1 cellular context compared by ENCODE assay signal in the genomic region with DNA sequence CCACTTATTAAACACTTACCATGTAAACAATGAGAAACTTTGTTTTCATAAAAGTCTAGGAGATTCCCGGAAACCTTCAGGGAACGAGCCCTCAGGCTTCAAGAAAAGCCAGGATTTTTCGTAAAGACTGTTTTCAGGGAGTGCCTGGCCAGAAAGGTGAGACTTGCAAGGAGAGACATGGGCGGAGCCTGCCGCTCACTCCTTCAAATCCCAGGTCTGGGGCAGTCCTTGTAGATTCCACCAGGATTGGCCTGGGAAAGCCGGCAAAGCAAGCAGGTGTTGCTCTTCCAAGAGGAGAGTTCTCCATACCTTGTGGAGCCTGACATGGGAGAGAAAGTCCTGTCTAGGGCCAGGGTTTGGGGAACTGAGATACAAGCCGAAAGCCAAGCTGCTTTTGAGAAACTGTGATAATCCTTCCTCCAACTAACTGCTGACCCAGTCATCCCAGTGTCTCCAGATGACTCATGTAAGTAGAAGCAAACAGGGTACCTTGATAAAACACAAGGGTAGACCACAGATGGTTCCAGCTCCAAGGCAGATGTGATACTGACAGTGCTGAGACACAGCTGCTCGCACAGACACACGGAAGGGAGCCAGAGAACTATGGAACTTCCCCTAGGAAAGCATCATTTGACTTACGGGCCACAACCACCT.
TF ChIP-seq lines count a peak whose summit lies in the region.

No MANE protein-coding gene starts in this region.

TF ChIP-seq in GM12878, 131 proteins besides CTCF, POLR2A, EP300 and RAD21 (continued from another document):
- TF ChIP-seq, protein P1, sequence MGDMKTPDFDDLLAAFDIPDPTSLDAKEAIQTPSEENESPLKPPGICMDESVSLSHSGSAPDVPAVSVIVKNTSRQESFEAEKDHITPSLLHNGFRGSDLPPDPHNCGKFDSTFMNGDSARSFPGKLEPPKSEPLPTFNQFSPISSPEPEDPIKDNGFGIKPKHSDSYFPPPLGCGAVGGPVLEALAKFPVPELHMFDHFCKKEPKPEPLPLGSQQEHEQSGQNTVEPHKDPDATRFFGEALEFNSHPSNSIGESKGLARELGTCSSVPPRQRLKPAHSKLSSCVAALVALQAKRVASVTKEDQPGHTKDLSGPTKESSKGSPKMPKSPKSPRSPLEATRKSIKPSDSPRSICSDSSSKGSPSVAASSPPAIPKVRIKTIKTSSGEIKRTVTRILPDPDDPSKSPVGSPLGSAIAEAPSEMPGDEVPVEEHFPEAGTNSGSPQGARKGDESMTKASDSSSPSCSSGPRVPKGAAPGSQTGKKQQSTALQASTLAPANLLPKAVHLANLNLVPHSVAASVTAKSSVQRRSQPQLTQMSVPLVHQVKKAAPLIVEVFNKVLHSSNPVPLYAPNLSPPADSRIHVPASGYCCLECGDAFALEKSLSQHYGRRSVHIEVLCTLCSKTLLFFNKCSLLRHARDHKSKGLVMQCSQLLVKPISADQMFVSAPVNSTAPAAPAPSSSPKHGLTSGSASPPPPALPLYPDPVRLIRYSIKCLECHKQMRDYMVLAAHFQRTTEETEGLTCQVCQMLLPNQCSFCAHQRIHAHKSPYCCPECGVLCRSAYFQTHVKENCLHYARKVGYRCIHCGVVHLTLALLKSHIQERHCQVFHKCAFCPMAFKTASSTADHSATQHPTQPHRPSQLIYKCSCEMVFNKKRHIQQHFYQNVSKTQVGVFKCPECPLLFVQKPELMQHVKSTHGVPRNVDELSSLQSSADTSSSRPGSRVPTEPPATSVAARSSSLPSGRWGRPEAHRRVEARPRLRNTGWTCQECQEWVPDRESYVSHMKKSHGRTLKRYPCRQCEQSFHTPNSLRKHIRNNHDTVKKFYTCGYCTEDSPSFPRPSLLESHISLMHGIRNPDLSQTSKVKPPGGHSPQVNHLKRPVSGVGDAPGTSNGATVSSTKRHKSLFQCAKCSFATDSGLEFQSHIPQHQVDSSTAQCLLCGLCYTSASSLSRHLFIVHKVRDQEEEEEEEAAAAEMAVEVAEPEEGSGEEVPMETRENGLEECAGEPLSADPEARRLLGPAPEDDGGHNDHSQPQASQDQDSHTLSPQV (IDR thresholded peaks at IDR 0.05), result no peak
- TF ChIP-seq IKZF2 (IDR thresholded peaks at IDR 0.05) (peak; percentile 92 to 94), CHD1 (IDR thresholded peaks at IDR 0.05; ENCODE audit: low read depth, low read length) (no peak), FOXM1 (IDR thresholded peaks at IDR 0.05; ENCODE audit: low read depth, low read length) (peak; percentile 96), SRF (IDR thresholded peaks at IDR 0.05; ENCODE audit: low read depth in 2 of 2, low read length in 2 of 2) (peak in 1 of 2 experiments; percentile 75; a peak in 1 of 4 replicates), ZBED1 (IDR thresholded peaks at IDR 0.05; ENCODE audit: borderline replicate concordance) (peak; percentile 85; the same call in 1 of the 2 replicates), CREM (IDR thresholded peaks at IDR 0.05; ENCODE audit: low read depth) (peak; percentile 91), SPI1 (IDR thresholded peaks at IDR 0.05; ENCODE audit: borderline replicate concordance, insufficient read depth, low read depth, low read length) (peak; percentile 89), GABPA (IDR thresholded peaks at IDR 0.05; ENCODE audit: low read depth) (0 out of 2 replicates have a peak, but pooled peaks have one; percentile 44), IKZF1 (conservative IDR thresholded peaks at IDR 0.05) (peak; percentile 92), YBX1 (IDR thresholded peaks at IDR 0.05) (no peak), TBL1XR1 (IDR thresholded peaks at IDR 0.05; ENCODE audit: low read depth, low read length) (0 out of 2 replicates have a peak, but pooled peaks have one; percentile 36), DPF2 (IDR thresholded peaks at IDR 0.05) (peak; percentile 84), IRF4 (IDR thresholded peaks at IDR 0.05; ENCODE audit: low read depth, low read length) (peak; percentile 98; the same call in 1 of the 2 replicates), EED (IDR thresholded peaks at IDR 0.05; ENCODE audit: low read depth) (peak; percentile 100), CBFB (IDR thresholded peaks at IDR 0.05; ENCODE audit: low read depth) (peak; percentile 56; the same call in 1 of the 2 replicates), BMI1 (IDR thresholded peaks at IDR 0.05; ENCODE audit: borderline replicate concordance) (no peak), ZZZ3 (IDR thresholded peaks at IDR 0.05; ENCODE audit: control insufficient read depth, insufficient read length, low read depth) (no peak), SIN3A (IDR thresholded peaks at IDR 0.05; ENCODE audit: low read depth, low read length) (no peak), SMAD5 (IDR thresholded peaks at IDR 0.05; ENCODE audit: low read depth) (no peak), MTA3 (IDR thresholded peaks at IDR 0.05; ENCODE audit: borderline replicate concordance, low read length) (peak; percentile 93), TCF12 (IDR thresholded peaks at IDR 0.05; ENCODE audit: low read depth, low read length) (peak; percentile 97)
- TF ChIP-seq, protein P2, sequence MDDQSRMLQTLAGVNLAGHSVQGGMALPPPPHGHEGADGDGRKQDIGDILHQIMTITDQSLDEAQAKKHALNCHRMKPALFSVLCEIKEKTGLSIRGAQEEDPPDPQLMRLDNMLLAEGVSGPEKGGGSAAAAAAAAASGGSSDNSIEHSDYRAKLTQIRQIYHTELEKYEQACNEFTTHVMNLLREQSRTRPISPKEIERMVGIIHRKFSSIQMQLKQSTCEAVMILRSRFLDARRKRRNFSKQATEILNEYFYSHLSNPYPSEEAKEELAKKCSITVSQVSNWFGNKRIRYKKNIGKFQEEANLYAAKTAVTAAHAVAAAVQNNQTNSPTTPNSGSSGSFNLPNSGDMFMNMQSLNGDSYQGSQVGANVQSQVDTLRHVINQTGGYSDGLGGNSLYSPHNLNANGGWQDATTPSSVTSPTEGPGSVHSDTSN (IDR thresholded peaks at IDR 0.05; ENCODE audit: insufficient replicate concordance, low read depth, low read length), result no peak
- TF ChIP-seq, protein P3, sequence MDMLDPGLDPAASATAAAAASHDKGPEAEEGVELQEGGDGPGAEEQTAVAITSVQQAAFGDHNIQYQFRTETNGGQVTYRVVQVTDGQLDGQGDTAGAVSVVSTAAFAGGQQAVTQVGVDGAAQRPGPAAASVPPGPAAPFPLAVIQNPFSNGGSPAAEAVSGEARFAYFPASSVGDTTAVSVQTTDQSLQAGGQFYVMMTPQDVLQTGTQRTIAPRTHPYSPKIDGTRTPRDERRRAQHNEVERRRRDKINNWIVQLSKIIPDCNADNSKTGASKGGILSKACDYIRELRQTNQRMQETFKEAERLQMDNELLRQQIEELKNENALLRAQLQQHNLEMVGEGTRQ (IDR thresholded peaks at IDR 0.05; ENCODE audit: borderline replicate concordance, low read depth, low read length), result no peak
- TF ChIP-seq, protein P4, sequence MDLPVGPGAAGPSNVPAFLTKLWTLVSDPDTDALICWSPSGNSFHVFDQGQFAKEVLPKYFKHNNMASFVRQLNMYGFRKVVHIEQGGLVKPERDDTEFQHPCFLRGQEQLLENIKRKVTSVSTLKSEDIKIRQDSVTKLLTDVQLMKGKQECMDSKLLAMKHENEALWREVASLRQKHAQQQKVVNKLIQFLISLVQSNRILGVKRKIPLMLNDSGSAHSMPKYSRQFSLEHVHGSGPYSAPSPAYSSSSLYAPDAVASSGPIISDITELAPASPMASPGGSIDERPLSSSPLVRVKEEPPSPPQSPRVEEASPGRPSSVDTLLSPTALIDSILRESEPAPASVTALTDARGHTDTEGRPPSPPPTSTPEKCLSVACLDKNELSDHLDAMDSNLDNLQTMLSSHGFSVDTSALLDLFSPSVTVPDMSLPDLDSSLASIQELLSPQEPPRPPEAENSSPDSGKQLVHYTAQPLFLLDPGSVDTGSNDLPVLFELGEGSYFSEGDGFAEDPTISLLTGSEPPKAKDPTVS (IDR thresholded peaks at IDR 0.05; ENCODE audit: low read depth, low read length), result no peak
- TF ChIP-seq, protein P5, sequence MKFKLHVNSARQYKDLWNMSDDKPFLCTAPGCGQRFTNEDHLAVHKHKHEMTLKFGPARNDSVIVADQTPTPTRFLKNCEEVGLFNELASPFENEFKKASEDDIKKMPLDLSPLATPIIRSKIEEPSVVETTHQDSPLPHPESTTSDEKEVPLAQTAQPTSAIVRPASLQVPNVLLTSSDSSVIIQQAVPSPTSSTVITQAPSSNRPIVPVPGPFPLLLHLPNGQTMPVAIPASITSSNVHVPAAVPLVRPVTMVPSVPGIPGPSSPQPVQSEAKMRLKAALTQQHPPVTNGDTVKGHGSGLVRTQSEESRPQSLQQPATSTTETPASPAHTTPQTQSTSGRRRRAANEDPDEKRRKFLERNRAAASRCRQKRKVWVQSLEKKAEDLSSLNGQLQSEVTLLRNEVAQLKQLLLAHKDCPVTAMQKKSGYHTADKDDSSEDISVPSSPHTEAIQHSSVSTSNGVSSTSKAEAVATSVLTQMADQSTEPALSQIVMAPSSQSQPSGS (IDR thresholded peaks at IDR 0.05; ENCODE audit: low read length), result peak; percentile 88
- TF ChIP-seq, protein P6, sequence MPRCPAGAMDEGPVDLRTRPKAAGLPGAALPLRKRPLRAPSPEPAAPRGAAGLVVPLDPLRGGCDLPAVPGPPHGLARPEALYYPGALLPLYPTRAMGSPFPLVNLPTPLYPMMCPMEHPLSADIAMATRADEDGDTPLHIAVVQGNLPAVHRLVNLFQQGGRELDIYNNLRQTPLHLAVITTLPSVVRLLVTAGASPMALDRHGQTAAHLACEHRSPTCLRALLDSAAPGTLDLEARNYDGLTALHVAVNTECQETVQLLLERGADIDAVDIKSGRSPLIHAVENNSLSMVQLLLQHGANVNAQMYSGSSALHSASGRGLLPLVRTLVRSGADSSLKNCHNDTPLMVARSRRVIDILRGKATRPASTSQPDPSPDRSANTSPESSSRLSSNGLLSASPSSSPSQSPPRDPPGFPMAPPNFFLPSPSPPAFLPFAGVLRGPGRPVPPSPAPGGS (IDR thresholded peaks at IDR 0.05; ENCODE audit: borderline replicate concordance, insufficient read depth, low read depth, low read length, poor library complexity, severe bottlenecking), result peak; percentile 82
- TF ChIP-seq, protein P7, sequence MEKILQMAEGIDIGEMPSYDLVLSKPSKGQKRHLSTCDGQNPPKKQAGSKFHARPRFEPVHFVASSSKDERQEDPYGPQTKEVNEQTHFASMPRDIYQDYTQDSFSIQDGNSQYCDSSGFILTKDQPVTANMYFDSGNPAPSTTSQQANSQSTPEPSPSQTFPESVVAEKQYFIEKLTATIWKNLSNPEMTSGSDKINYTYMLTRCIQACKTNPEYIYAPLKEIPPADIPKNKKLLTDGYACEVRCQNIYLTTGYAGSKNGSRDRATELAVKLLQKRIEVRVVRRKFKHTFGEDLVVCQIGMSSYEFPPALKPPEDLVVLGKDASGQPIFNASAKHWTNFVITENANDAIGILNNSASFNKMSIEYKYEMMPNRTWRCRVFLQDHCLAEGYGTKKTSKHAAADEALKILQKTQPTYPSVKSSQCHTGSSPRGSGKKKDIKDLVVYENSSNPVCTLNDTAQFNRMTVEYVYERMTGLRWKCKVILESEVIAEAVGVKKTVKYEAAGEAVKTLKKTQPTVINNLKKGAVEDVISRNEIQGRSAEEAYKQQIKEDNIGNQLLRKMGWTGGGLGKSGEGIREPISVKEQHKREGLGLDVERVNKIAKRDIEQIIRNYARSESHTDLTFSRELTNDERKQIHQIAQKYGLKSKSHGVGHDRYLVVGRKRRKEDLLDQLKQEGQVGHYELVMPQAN (conservative IDR thresholded peaks at IDR 0.05), result no peak
- TF ChIP-seq, protein P8, sequence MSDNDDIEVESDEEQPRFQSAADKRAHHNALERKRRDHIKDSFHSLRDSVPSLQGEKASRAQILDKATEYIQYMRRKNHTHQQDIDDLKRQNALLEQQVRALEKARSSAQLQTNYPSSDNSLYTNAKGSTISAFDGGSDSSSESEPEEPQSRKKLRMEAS (IDR thresholded peaks at IDR 0.05; ENCODE audit: low read depth, low read length), result no peak
